15 cellular contexts compared by ENCODE assay signal in genomic region chr3:98754483-98754882, GRCh38. TPM values are rescaled to one million over a fixed set of nuclear protein-coding genes. Genes with fewer than 3 reads are reported as not detected.
DNase-seq lines count a peak whose midpoint lies in the region; ATAC-seq and TF ChIP-seq lines count a peak whose summit lies in the region.
"Had no signal": no experiment of that assay in that cellular context is flagged by ENCODE, and none has a peak within 500 bp of the region (broad histone marks: within the 10 kb centered on the region; RNA-seq: fewer than 3 reads in every experiment).

No MANE protein-coding gene starts in this region.

- H3K27me3 ChIP-seq in skeletal muscle tissue (ENCODE audit: control insufficient read depth in 3 of 3, insufficient read depth in 3 of 3, low read length in 3 of 3) (no peaks in the 10 kb centered on the region), SK-N-SH (ENCODE audit: insufficient read depth) (no peaks in the 10 kb centered on the region)
- H3K27me3 ChIP-seq: SJCRH30 had no signal

- H3K27ac ChIP-seq in skeletal muscle tissue (ENCODE audit: low read depth, low read length) (peak overlapping the region; percentile 63), SK-N-SH (ENCODE audit: low read depth in 2 of 2, low read length in 1 of 2) (no peak overlapping the region), OCI-LY7 (ENCODE audit: low read depth, low read length, poor library complexity, severe bottlenecking) (no peak overlapping the region)
- H3K27ac ChIP-seq: C4-2B, SJCRH30 had no signal

- DNase-seq in OCI-M1 (lab: John Stamatoyannopoulos, UW) (peak; percentile 24), left cardiac atrium (no peak), SK-N-SH (no peak), OCI-LY7 (ENCODE audit: low spot score) (no peak)
- DNase-seq: NCI-H1092; NCI-H1694; NCI-H345; NCI-H526; NK-92 treated with Interleukin-12 subunit alpha and Interleukin-12 subunit beta, amount 100 ng/mL, for 24 hours; RPMI8226; SJCRH30 had no signal

- peak overlapping the region in 1 of 3 donors; percentile 26 for H3K4me3 ChIP-seq in skeletal muscle tissue (ENCODE audit: low read length in 3 of 3)
- no peak overlapping the region for H3K4me3 ChIP-seq in SK-N-SH (ENCODE audit: low read depth in 2 of 2, low read length in 1 of 2)
- no peak overlapping the region for H3K4me3 ChIP-seq in OCI-LY7 (ENCODE audit: low read depth, low read length, poor library complexity, severe bottlenecking)
- H3K4me3 ChIP-seq: SJCRH30 had no signal

- peaks cover 4% of the 10 kb centered on the region for H3F3A ChIP-seq in SK-N-SH (replicated peaks; ENCODE audit: insufficient read depth)

- H3K4me2 ChIP-seq in SK-N-SH = no peak overlapping the region
- no peak overlapping the region for H3K4me2 ChIP-seq in OCI-LY7 (ENCODE audit: low read length)

- POLR2A ChIA-PET in SK-N-SH (lab: Yijun Ruan, JAX) = no interaction called here
- POLR2A ChIA-PET in OCI-LY7 (lab: Charles Lee) = no interaction called here

- H3K9me3 ChIP-seq in skeletal muscle tissue (ENCODE audit: control insufficient read depth in 3 of 3, low read length in 3 of 3) (no peaks in the 10 kb centered on the region), SK-N-SH (no peaks in the 10 kb centered on the region), OCI-LY7 (ENCODE audit: low read length) (no peaks in the 10 kb centered on the region)
- H3K9me3 ChIP-seq: SJCRH30 had no signal

- H3K36me3 ChIP-seq in skeletal muscle tissue (ENCODE audit: control insufficient read depth in 3 of 3, insufficient read depth in 3 of 3, low read length in 3 of 3) = no peaks in the 10 kb centered on the region
- peaks cover 3 to 11% of the 10 kb centered on the region in 2 experiments for H3K36me3 ChIP-seq in SK-N-SH (replicated peaks in 1 of 2; ENCODE audit: control insufficient read depth in 1 of 2, insufficient read depth in 2 of 2, low read length in 1 of 2)
- no peaks in the 10 kb centered on the region for H3K36me3 ChIP-seq in OCI-LY7 (ENCODE audit: insufficient read depth, low read length)
- H3K36me3 ChIP-seq: SJCRH30 had no signal

- H4K20me1 ChIP-seq in SK-N-SH (ENCODE audit: insufficient read depth) (no peaks in the 10 kb centered on the region), OCI-LY7 (ENCODE audit: insufficient read depth, low read length) (no peaks in the 10 kb centered on the region)

- H3K4me1 ChIP-seq in skeletal muscle tissue (ENCODE audit: control insufficient read depth in 3 of 3, insufficient read depth in 3 of 3, low read length in 3 of 3) = no peaks in the 10 kb centered on the region
- peaks cover 0 to 2% of the 10 kb centered on the region in 2 experiments; a peak in 2 of 4 replicates for H3K4me1 ChIP-seq in SK-N-SH (ENCODE audit: control insufficient read depth in 1 of 2, insufficient read depth in 2 of 2, low read depth in 1 of 2, low read length in 1 of 2)
- no peaks in the 10 kb centered on the region for H3K4me1 ChIP-seq in OCI-LY7 (ENCODE audit: insufficient read depth, low read length, poor library complexity, severe bottlenecking)
- H3K4me1 ChIP-seq: SJCRH30 had no signal

- H3K9ac ChIP-seq in skeletal muscle tissue (ENCODE audit: low read depth in 1 of 3, low read length in 3 of 3) (peak overlapping the region in 1 of 3 donors; percentile 60), SK-N-SH (no peak overlapping the region)

- intact Hi-C loops in left cardiac atrium (cut with DNase I) = no loop called here
- intact Hi-C loops in OCI-LY7 (cut with micrococcal nuclease; ENCODE audit: unreplicated experiment) = no loop called here

- no peak for TF ChIP-seq RAD21 in SK-N-SH (IDR thresholded peaks at IDR 0.05; ENCODE audit: low read length)

- CTCF ChIA-PET in SK-N-SH (lab: Yijun Ruan, JAX) = no interaction called here
- CTCF ChIA-PET in OCI-LY7 (lab: Charles Lee; ENCODE audit: unreplicated experiment) = no interaction called here

- peaks cover 64% of the 10 kb centered on the region for H3K79me2 ChIP-seq in SK-N-SH (ENCODE audit: insufficient read depth)
- no peaks in the 10 kb centered on the region for H3K79me2 ChIP-seq in OCI-LY7 (ENCODE audit: insufficient read depth, low read depth, low read length)

- no peaks in the 10 kb centered on the region for H3K9me2 ChIP-seq in SK-N-SH
- no peaks in the 10 kb centered on the region for H3K9me2 ChIP-seq in OCI-LY7 (ENCODE audit: insufficient read depth, low read length)

- no peak overlapping the region for H2AFZ ChIP-seq in SK-N-SH (ENCODE audit: low read depth)
- H2AFZ ChIP-seq in OCI-LY7 (ENCODE audit: low read length) = no peak overlapping the region

- TF ChIP-seq EP300 in SK-N-SH (IDR thresholded peaks at IDR 0.05; ENCODE audit: borderline replicate concordance in 1 of 2, low read depth in 1 of 2, low read length in 1 of 2) = no peak

- TF ChIP-seq CTCF in SK-N-SH (IDR thresholded peaks at IDR 0.05) (no peak), OCI-LY7 (conservative IDR thresholded peaks at IDR 0.05; ENCODE audit: low read length) (no peak)

- 79% methylated on average over 3 of the region's 3 CpGs for WGBS in SK-N-SH (ENCODE audit: low lambda C conversion rate)

- BruUV-seq in OCI-LY7 (replicated peaks; lab: Mats Ljungman, UMichigan) = no TSS peak

- peak; percentile 38 for ATAC-seq in GM18868 (IDR thresholded peaks at IDR 0.05; ENCODE audit: unreplicated experiment)
- ATAC-seq in left cardiac atrium = peak; percentile 75 to 78
- no peak for ATAC-seq in GM18870 (IDR thresholded peaks at IDR 0.05; ENCODE audit: unreplicated experiment)

TF ChIP-seq in SK-N-SH, 30 proteins besides CTCF, POLR2A, EP300 and RAD21:
- TF ChIP-seq MEF2A (IDR thresholded peaks at IDR 0.05; ENCODE audit: borderline replicate concordance, low read depth) (no peak), RCOR1 (IDR thresholded peaks at IDR 0.05; ENCODE audit: low read length) (no peak), FOSL2 (IDR thresholded peaks at IDR 0.05; ENCODE audit: borderline replicate concordance, low read depth) (no peak)

RNA-seq across cellular contexts. Expression of gene ST3GAL6, which starts 8.7 kb away (rescaled TPM):
- total RNA-seq in left cardiac atrium (10 to 100 TPM; 22.2 to 36.3 TPM), skeletal muscle tissue (14.1 TPM), OCI-LY7 (2022) (0.25 and 1.1 TPM in 2 replicates)
- 16.3 and 17.9 TPM in 2 replicates for polyA plus RNA-seq in SK-N-SH (2012; rRNA removed)
- polyA plus RNA-seq in SK-N-SH (2012; cell fraction: cytosol; rRNA removed) = 19.4 and 22.4 TPM in 2 replicates
- 15.9 and 33.7 TPM in 2 replicates for polyA plus RNA-seq in SK-N-SH (2012; cell fraction: nucleus; rRNA removed)
- total RNA-seq in OCI-LY7 (2014; rRNA removed; shearing (Covaris generic)) = 3.0 and 4.0 TPM in 2 replicates
